1 cellular context compared by ENCODE assay signal in the genomic region with DNA sequence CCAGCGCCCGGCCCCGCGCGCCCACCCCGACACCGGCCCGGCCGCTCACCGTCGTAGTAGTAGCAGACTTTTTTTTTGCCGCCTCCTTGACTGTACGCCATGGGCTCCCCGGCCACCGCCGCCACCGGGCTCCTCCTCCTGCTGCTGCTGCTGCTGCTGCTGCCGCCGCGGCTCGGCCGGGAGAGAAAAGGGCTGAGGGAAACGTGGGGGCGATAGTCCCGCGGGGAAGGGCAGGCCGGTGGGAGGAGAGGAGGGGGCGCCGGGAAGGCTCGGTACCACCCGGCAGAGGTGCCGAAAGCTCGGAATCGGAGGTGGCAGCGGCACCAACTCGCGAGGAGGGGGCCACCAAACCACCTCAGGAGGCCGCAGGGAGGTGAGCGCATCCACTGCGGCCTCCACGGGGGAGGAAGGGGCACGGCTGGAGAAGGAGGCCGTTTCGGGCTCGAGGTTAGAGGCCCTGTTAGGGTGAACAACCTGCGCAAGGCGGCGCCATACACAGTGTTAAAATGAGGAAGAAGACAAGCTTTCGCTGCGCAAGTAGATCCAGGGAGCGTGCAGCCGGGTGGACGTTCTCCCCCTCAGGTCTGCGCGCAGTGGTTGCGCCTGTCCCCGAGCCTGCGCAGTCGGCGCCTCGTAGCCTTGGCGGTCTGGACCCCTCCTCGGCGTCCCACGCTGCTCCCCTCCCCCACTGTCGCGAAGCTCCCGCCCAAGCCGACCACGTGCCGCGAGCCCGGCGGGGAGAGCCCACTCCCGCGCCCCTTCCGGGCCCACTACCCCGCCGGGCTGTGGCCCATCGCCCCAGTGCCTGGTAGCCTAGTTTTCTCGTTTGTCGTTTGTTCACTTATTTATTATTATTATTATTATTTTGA.
A peak's percentile ranks its signal among the peaks of the same experiment; 100 is the strongest.
TF ChIP-seq lines count a peak whose summit lies in the region.

A gene (minus strand): TSS at position 341 of the 869 bp plus-strand sequence. CDS start 240 bp downstream, at position 101.

TF ChIP-seq in GM12878, 131 proteins besides CTCF, POLR2A, EP300 and RAD21 (continued from another document and continues in another):
- no peak for TF ChIP-seq RCOR1 (conservative IDR thresholded peaks at IDR 0.05; ENCODE audit: low read depth, low read length)
- no peak for TF ChIP-seq RFX5 (IDR thresholded peaks at IDR 0.05; ENCODE audit: low read depth, low read length)
- TF ChIP-seq, protein P1, sequence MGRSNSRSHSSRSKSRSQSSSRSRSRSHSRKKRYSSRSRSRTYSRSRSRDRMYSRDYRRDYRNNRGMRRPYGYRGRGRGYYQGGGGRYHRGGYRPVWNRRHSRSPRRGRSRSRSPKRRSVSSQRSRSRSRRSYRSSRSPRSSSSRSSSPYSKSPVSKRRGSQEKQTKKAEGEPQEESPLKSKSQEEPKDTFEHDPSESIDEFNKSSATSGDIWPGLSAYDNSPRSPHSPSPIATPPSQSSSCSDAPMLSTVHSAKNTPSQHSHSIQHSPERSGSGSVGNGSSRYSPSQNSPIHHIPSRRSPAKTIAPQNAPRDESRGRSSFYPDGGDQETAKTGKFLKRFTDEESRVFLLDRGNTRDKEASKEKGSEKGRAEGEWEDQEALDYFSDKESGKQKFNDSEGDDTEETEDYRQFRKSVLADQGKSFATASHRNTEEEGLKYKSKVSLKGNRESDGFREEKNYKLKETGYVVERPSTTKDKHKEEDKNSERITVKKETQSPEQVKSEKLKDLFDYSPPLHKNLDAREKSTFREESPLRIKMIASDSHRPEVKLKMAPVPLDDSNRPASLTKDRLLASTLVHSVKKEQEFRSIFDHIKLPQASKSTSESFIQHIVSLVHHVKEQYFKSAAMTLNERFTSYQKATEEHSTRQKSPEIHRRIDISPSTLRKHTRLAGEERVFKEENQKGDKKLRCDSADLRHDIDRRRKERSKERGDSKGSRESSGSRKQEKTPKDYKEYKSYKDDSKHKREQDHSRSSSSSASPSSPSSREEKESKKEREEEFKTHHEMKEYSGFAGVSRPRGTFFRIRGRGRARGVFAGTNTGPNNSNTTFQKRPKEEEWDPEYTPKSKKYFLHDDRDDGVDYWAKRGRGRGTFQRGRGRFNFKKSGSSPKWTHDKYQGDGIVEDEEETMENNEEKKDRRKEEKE (IDR thresholded peaks at IDR 0.05): peak; percentile 98
- no peak for TF ChIP-seq CBX3 (IDR thresholded peaks at IDR 0.05; ENCODE audit: borderline replicate concordance, low read depth)
- no peak for TF ChIP-seq ZNF24 (IDR thresholded peaks at IDR 0.05)
- peak; percentile 48 for TF ChIP-seq MEF2B (IDR thresholded peaks at IDR 0.05; ENCODE audit: partially characterized antibody, poor library complexity, severe bottlenecking)
- TF ChIP-seq ETV6 (conservative IDR thresholded peaks at IDR 0.05 in 1 of 2, IDR thresholded peaks at IDR 0.05 in 1 of 2; ENCODE audit: borderline replicate concordance in 1 of 2, low read depth in 1 of 2): no peak
- TF ChIP-seq, protein P2, sequence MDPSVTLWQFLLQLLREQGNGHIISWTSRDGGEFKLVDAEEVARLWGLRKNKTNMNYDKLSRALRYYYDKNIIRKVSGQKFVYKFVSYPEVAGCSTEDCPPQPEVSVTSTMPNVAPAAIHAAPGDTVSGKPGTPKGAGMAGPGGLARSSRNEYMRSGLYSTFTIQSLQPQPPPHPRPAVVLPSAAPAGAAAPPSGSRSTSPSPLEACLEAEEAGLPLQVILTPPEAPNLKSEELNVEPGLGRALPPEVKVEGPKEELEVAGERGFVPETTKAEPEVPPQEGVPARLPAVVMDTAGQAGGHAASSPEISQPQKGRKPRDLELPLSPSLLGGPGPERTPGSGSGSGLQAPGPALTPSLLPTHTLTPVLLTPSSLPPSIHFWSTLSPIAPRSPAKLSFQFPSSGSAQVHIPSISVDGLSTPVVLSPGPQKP (IDR thresholded peaks at IDR 0.05; ENCODE audit: low read depth, low read length): no peak; the same call in 1 of the 2 replicates
- no peak for TF ChIP-seq TCF7 (IDR thresholded peaks at IDR 0.05; ENCODE audit: borderline replicate concordance)
- TF ChIP-seq SMARCA5 (IDR thresholded peaks at IDR 0.05): peak; percentile 78
- TF ChIP-seq CBFB (IDR thresholded peaks at IDR 0.05; ENCODE audit: low read depth): peak; percentile 44; the same call in 1 of the 2 replicates
- 0 out of 4 replicates have a peak, but pooled peaks of 1 of the 2 experiments have one; percentile 2 for TF ChIP-seq SRF (IDR thresholded peaks at IDR 0.05; ENCODE audit: low read depth in 2 of 2, low read length in 2 of 2)
- TF ChIP-seq, protein P3, sequence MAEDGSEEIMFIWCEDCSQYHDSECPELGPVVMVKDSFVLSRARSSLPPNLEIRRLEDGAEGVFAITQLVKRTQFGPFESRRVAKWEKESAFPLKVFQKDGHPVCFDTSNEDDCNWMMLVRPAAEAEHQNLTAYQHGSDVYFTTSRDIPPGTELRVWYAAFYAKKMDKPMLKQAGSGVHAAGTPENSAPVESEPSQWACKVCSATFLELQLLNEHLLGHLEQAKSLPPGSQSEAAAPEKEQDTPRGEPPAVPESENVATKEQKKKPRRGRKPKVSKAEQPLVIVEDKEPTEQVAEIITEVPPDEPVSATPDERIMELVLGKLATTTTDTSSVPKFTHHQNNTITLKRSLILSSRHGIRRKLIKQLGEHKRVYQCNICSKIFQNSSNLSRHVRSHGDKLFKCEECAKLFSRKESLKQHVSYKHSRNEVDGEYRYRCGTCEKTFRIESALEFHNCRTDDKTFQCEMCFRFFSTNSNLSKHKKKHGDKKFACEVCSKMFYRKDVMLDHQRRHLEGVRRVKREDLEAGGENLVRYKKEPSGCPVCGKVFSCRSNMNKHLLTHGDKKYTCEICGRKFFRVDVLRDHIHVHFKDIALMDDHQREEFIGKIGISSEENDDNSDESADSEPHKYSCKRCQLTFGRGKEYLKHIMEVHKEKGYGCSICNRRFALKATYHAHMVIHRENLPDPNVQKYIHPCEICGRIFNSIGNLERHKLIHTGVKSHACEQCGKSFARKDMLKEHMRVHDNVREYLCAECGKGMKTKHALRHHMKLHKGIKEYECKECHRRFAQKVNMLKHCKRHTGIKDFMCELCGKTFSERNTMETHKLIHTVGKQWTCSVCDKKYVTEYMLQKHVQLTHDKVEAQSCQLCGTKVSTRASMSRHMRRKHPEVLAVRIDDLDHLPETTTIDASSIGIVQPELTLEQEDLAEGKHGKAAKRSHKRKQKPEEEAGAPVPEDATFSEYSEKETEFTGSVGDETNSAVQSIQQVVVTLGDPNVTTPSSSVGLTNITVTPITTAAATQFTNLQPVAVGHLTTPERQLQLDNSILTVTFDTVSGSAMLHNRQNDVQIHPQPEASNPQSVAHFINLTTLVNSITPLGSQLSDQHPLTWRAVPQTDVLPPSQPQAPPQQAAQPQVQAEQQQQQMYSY (CRISPR knock-in tag; IDR thresholded peaks at IDR 0.05): no peak
- peak in 1 of 2 experiments; percentile 63; a peak in 2 of 4 replicates for TF ChIP-seq IKZF2 (IDR thresholded peaks at IDR 0.05)
- TF ChIP-seq, protein P4, sequence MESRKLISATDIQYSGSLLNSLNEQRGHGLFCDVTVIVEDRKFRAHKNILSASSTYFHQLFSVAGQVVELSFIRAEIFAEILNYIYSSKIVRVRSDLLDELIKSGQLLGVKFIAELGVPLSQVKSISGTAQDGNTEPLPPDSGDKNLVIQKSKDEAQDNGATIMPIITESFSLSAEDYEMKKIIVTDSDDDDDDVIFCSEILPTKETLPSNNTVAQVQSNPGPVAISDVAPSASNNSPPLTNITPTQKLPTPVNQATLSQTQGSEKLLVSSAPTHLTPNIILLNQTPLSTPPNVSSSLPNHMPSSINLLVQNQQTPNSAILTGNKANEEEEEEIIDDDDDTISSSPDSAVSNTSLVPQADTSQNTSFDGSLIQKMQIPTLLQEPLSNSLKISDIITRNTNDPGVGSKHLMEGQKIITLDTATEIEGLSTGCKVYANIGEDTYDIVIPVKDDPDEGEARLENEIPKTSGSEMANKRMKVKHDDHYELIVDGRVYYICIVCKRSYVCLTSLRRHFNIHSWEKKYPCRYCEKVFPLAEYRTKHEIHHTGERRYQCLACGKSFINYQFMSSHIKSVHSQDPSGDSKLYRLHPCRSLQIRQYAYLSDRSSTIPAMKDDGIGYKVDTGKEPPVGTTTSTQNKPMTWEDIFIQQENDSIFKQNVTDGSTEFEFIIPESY (IDR thresholded peaks at IDR 0.05): no peak
- TF ChIP-seq TARDBP (IDR thresholded peaks at IDR 0.05; ENCODE audit: borderline replicate concordance): peak; percentile 64; the same call in 1 of the 2 replicates
- TF ChIP-seq, protein P5, sequence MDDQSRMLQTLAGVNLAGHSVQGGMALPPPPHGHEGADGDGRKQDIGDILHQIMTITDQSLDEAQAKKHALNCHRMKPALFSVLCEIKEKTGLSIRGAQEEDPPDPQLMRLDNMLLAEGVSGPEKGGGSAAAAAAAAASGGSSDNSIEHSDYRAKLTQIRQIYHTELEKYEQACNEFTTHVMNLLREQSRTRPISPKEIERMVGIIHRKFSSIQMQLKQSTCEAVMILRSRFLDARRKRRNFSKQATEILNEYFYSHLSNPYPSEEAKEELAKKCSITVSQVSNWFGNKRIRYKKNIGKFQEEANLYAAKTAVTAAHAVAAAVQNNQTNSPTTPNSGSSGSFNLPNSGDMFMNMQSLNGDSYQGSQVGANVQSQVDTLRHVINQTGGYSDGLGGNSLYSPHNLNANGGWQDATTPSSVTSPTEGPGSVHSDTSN (IDR thresholded peaks at IDR 0.05; ENCODE audit: insufficient replicate concordance, low read depth, low read length): no peak
- TF ChIP-seq, protein P6, sequence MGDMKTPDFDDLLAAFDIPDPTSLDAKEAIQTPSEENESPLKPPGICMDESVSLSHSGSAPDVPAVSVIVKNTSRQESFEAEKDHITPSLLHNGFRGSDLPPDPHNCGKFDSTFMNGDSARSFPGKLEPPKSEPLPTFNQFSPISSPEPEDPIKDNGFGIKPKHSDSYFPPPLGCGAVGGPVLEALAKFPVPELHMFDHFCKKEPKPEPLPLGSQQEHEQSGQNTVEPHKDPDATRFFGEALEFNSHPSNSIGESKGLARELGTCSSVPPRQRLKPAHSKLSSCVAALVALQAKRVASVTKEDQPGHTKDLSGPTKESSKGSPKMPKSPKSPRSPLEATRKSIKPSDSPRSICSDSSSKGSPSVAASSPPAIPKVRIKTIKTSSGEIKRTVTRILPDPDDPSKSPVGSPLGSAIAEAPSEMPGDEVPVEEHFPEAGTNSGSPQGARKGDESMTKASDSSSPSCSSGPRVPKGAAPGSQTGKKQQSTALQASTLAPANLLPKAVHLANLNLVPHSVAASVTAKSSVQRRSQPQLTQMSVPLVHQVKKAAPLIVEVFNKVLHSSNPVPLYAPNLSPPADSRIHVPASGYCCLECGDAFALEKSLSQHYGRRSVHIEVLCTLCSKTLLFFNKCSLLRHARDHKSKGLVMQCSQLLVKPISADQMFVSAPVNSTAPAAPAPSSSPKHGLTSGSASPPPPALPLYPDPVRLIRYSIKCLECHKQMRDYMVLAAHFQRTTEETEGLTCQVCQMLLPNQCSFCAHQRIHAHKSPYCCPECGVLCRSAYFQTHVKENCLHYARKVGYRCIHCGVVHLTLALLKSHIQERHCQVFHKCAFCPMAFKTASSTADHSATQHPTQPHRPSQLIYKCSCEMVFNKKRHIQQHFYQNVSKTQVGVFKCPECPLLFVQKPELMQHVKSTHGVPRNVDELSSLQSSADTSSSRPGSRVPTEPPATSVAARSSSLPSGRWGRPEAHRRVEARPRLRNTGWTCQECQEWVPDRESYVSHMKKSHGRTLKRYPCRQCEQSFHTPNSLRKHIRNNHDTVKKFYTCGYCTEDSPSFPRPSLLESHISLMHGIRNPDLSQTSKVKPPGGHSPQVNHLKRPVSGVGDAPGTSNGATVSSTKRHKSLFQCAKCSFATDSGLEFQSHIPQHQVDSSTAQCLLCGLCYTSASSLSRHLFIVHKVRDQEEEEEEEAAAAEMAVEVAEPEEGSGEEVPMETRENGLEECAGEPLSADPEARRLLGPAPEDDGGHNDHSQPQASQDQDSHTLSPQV (IDR thresholded peaks at IDR 0.05): no peak
- TF ChIP-seq NR2C2 (IDR thresholded peaks at IDR 0.05; ENCODE audit: borderline replicate concordance, control insufficient read depth, insufficient read length, low read depth): no peak
- TF ChIP-seq, protein P7, sequence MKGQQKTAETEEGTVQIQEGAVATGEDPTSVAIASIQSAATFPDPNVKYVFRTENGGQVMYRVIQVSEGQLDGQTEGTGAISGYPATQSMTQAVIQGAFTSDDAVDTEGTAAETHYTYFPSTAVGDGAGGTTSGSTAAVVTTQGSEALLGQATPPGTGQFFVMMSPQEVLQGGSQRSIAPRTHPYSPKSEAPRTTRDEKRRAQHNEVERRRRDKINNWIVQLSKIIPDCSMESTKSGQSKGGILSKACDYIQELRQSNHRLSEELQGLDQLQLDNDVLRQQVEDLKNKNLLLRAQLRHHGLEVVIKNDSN (IDR thresholded peaks at IDR 0.05; ENCODE audit: borderline replicate concordance, extremely low read length, insufficient read depth, low read depth, low read length): peak; percentile 90
- TF ChIP-seq EZH2 (IDR thresholded peaks at IDR 0.05; ENCODE audit: borderline replicate concordance, control insufficient read depth, low read depth, low read length): no peak
- TF ChIP-seq SREBF2 (IDR thresholded peaks at IDR 0.05; ENCODE audit: low read length): no peak
- TF ChIP-seq NFXL1 (IDR thresholded peaks at IDR 0.05; ENCODE audit: borderline replicate concordance): no peak
- TF ChIP-seq SMC3 (IDR thresholded peaks at IDR 0.05; ENCODE audit: borderline replicate concordance, low read length): no peak
- no peak for TF ChIP-seq RBBP5 (conservative IDR thresholded peaks at IDR 0.05)
- peak; percentile 38 for TF ChIP-seq SMAD5 (IDR thresholded peaks at IDR 0.05; ENCODE audit: low read depth)
- no peak; the same call in 1 of the 2 replicates for TF ChIP-seq IRF4 (IDR thresholded peaks at IDR 0.05; ENCODE audit: low read depth, low read length)
- TF ChIP-seq MEF2A (IDR thresholded peaks at IDR 0.05; ENCODE audit: insufficient read depth, low read depth, low read length): no peak
- TF ChIP-seq KAT2A (conservative IDR thresholded peaks at IDR 0.05; ENCODE audit: control insufficient read depth, low read depth, low read length): no peak
- TF ChIP-seq, protein P8, sequence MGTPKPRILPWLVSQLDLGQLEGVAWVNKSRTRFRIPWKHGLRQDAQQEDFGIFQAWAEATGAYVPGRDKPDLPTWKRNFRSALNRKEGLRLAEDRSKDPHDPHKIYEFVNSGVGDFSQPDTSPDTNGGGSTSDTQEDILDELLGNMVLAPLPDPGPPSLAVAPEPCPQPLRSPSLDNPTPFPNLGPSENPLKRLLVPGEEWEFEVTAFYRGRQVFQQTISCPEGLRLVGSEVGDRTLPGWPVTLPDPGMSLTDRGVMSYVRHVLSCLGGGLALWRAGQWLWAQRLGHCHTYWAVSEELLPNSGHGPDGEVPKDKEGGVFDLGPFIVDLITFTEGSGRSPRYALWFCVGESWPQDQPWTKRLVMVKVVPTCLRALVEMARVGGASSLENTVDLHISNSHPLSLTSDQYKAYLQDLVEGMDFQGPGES (IDR thresholded peaks at IDR 0.05): peak; percentile 50; the same call in 1 of the 2 replicates
